7 cellular contexts compared by ENCODE assay signal in the genomic region with DNA sequence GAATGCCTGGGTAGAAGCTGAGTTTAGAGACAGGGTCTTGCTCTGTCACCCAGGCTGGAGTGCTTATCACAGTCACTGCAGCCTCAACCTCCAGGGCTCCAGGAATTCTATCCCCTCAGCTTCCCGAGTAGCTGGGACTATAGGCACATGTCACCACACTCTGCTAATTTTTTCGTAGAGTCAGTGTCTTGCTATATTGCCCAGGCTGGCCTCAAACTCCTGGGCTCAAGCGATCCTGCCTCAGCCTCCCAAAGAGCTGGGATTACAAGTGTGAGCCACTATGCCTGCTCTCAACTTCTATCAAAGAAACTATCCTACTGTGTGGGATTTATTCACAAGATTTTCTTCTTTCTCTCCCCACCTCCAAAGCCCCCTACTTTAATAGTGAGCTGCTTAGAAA. TPM values are rescaled to one million over a fixed set of nuclear protein-coding genes. Genes with fewer than 3 reads are reported as not detected.
"Had no signal": no experiment of that assay in that cellular context is flagged by ENCODE, and none has a peak within 500 bp of the region (broad histone marks: within the 10 kb centered on the region; RNA-seq: fewer than 3 reads in every experiment).

No MANE protein-coding gene starts in this region.

- H2AFZ ChIP-seq: GM23338 had no signal

- H3K4me1 ChIP-seq: HAP-1 had no signal

- H3K4me3 Mint-ChIP-seq: GM23338, HFFc6, IgD-negative memory B cell had no signal

- DNase-seq: HFFc6 had no signal

- H3K27ac Mint-ChIP-seq: GM23338, HFFc6, IgD-negative memory B cell had no signal

- H3K9me3 ChIP-seq: HAP-1 had no signal

- H3K4me2 ChIP-seq: GM23338 had no signal

- H3K36me3 Mint-ChIP-seq: IgD-negative memory B cell had no signal

- H3K4me3 ChIP-seq: GM23338, HAP-1 had no signal

- ATAC-seq: GM23338, HCT116, HepG2 had no signal

- H3K27ac ChIP-seq: HL-60 had no signal

- H3K4me1 Mint-ChIP-seq: IgD-negative memory B cell had no signal

- H3K36me3 ChIP-seq: HAP-1 had no signal

RNA-seq across cellular contexts. Expression of a gene that starts 15.7 kb away (rescaled TPM):
- total RNA-seq: HepG2 had no signal
- polyA plus RNA-seq: HepG2 had no signal
